8 cellular contexts compared by ENCODE assay signal in genomic region chr14:68248481-68249255, GRCh38.
DNase-seq lines count a peak whose midpoint lies in the region; ATAC-seq and TF ChIP-seq lines count a peak whose summit lies in the region.

No MANE protein-coding gene starts in this region.

- ATAC-seq in central memory CD8-positive, alpha-beta T cell (replicated peaks; ENCODE audit: extremely low read depth, poor library complexity, severe bottlenecking) = peak; percentile 46
- peak; percentile 61 for ATAC-seq in stimulated activated naive CD8-positive, alpha-beta T cell treated with anti-CD3 and anti-CD28 coated beads, Interleukin-15, Interleukin-2, amounts not matched to agents 100 U/mL and 50 U/mL, for 24 hours
- ATAC-seq in GM21529 (IDR thresholded peaks at IDR 0.05; ENCODE audit: unreplicated experiment) = no peak

- H3K4me3 Mint-ChIP-seq in HFFc6 = no peak overlapping the region
- H3K4me3 Mint-ChIP-seq in central memory CD8-positive, alpha-beta T cell = no peak overlapping the region

- H3K4me3 ChIP-seq in kidney epithelial cell (ENCODE audit: low read depth, low read length) = no peak overlapping the region

- peak overlapping the region; percentile 51 for H3K27ac Mint-ChIP-seq in HFFc6
- no peak overlapping the region for H3K27ac Mint-ChIP-seq in central memory CD8-positive, alpha-beta T cell (ENCODE audit: low read depth)

- peaks cover 86% of the 10 kb centered on the region for H3K4me1 Mint-ChIP-seq in HFFc6 (ENCODE audit: low read depth)
- H3K4me1 Mint-ChIP-seq in central memory CD8-positive, alpha-beta T cell = no peaks in the 10 kb centered on the region

- H3K36me3 ChIP-seq in kidney epithelial cell (ENCODE audit: control insufficient read depth, insufficient read depth, low read length) = no peaks in the 10 kb centered on the region

- no peaks in the 10 kb centered on the region for H3K9me3 Mint-ChIP-seq in HFFc6
- H3K9me3 Mint-ChIP-seq in central memory CD8-positive, alpha-beta T cell = no peaks in the 10 kb centered on the region

- H3K27me3 Mint-ChIP-seq in HFFc6 (ENCODE audit: insufficient read depth) = no peaks in the 10 kb centered on the region; the same call in 1 of the 2 replicates
- H3K27me3 Mint-ChIP-seq in central memory CD8-positive, alpha-beta T cell = no peaks in the 10 kb centered on the region

- H3K36me3 Mint-ChIP-seq in HFFc6 (ENCODE audit: low read depth) = no peaks in the 10 kb centered on the region
- no peaks in the 10 kb centered on the region for H3K36me3 Mint-ChIP-seq in central memory CD8-positive, alpha-beta T cell (ENCODE audit: insufficient read depth)

- DNase-seq in DMS153 (lab: John Stamatoyannopoulos, UW) = peak; percentile 29
- DNase-seq in HFFc6 = peak; percentile 53
- peak; percentile 67 for DNase-seq in NCI-H748 (lab: John Stamatoyannopoulos, UW; ENCODE audit: unreplicated experiment)
- DNase-seq in central memory CD8-positive, alpha-beta T cell (ENCODE audit: low spot score in 2 of 2) = no peak
- no peak for DNase-seq in kidney epithelial cell (ENCODE audit: low read depth)
- DNase-seq in stimulated activated naive CD8-positive, alpha-beta T cell treated with anti-CD3 and anti-CD28 coated beads, Interleukin-15, Interleukin-2, amounts not matched to agents 100 U/mL and 50 U/mL, for 24 hours = no peak
- no peak for DNase-seq in activated CD4-positive, alpha-beta T cell treated with anti-CD3 and anti-CD28 coated beads, Interleukin-2, amount 50 U/mL, for 1 hour

- H3K27me3 ChIP-seq in kidney epithelial cell (ENCODE audit: control insufficient read depth, insufficient read depth, low read length) = no peaks in the 10 kb centered on the region

- TF ChIP-seq CTCF in HFFc6 (IDR thresholded peaks at IDR 0.05) (peak; percentile 85), kidney epithelial cell (IDR thresholded peaks at IDR 0.05; ENCODE audit: insufficient read depth, low read length, poor library complexity, severe bottlenecking) (peak; percentile 30)

Comparison
In these comparisons a context has a peak if more than half of its experiments do, and no peak if none do; other contexts are left out.
1. DNase-seq: peak in DMS153 (single experiment), HFFc6 (single experiment) and NCI-H748 (single experiment); none in central memory CD8-positive, alpha-beta T cell (0 of 2), kidney epithelial cell (single experiment), stimulated activated naive CD8-positive, alpha-beta T cell treated with anti-CD3 and anti-CD28 coated beads, Interleukin-15, Interleukin-2, amounts not matched to agents 100 U/mL and 50 U/mL, for 24 hours (single experiment) and activated CD4-positive, alpha-beta T cell treated with anti-CD3 and anti-CD28 coated beads, Interleukin-2, amount 50 U/mL, for 1 hour (single experiment).